1 cellular context compared by ENCODE assay signal in the genomic region with DNA sequence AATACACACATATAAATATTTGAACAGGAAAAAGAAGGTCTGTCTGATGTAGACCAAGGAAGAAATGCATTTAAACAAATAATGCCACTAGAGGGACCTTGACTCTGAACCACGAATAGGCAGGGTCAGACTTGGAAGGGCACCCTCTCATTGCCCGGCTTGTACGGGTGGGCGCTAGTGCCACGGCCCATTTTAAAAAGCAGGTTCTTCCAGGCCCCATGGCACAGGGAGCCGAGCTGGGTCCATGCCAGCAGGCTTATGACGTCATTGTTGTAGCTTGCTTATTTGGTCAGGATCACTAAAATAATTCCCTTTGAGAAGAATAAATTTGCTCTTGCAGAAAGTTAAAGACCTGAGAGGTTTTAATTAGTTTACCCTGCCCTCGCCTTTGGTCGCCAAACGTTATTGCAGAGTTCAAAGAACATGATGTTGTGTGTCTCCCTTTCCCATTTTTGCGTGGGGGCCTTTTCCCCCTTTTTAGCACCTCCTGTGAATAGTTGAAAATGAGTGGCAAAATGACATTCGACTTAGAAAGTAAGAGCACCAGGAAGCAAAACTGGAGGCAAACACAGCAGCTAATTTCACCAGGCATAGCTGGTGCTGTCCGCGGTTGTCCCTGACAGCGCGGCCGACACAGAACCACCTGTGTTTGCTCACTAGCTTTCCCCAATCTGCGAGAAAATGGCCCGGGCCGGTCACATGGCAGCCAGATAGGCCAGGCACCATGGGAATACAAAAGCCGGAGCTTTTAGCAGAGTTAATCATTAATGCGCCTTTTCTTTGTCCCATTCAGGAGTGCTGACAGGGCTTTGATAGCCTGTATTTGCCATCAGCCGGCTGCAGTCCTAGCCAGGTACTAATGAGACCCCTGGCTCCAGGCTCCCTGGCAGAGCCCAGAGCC.
TF ChIP-seq lines count a peak whose summit lies in the region.

No MANE protein-coding gene starts in this region.

TF ChIP-seq in HCT116, 20 proteins besides CTCF, POLR2A, EP300 and RAD21 (continued from another document):
- TF ChIP-seq YY1 (IDR thresholded peaks at IDR 0.05; ENCODE audit: extremely low read depth, insufficient replicate concordance, low read depth, low read length) = no peak
- TF ChIP-seq, protein P1, sequence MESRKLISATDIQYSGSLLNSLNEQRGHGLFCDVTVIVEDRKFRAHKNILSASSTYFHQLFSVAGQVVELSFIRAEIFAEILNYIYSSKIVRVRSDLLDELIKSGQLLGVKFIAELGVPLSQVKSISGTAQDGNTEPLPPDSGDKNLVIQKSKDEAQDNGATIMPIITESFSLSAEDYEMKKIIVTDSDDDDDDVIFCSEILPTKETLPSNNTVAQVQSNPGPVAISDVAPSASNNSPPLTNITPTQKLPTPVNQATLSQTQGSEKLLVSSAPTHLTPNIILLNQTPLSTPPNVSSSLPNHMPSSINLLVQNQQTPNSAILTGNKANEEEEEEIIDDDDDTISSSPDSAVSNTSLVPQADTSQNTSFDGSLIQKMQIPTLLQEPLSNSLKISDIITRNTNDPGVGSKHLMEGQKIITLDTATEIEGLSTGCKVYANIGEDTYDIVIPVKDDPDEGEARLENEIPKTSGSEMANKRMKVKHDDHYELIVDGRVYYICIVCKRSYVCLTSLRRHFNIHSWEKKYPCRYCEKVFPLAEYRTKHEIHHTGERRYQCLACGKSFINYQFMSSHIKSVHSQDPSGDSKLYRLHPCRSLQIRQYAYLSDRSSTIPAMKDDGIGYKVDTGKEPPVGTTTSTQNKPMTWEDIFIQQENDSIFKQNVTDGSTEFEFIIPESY (IDR thresholded peaks at IDR 0.05; ENCODE audit: extremely low read depth, insufficient replicate concordance, low read length) = no peak
- no peak for TF ChIP-seq CEBPB (IDR thresholded peaks at IDR 0.05; ENCODE audit: low read depth)
TF ChIP-seq in HCT116: peak in this region for 0.
